In the genomic region with DNA sequence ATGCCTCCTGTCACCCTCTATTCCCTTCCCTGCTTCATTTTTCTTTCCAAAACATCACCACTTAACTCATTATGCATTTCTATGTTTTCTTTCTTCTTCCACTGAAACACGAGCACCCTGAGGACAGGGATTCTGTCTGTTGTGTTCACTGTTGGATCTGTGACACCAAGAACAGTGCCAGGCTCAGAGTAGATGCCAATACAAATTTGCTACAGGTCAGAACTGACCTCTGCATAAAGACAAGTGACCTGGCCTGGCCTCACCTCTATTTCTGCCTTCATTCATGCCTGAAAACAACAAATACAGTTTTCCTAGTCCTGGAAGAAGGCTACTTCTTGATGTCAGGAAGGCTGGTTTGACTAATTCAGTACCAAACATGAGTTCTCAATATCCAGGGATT, we compare ENCODE assay signal across 18 cellular contexts. TPM values are rescaled to one million over a fixed set of nuclear protein-coding genes. Genes with fewer than 3 reads are reported as not detected.
DNase-seq lines count a peak whose midpoint lies in the region; ATAC-seq and TF ChIP-seq lines count a peak whose summit lies in the region.
"Had no signal": no experiment of that assay in that cellular context is flagged by ENCODE, and none has a peak within 500 bp of the region (broad histone marks: within the 10 kb centered on the region; RNA-seq: fewer than 3 reads in every experiment).

No MANE protein-coding gene starts in this region.

- H3K9me3 Mint-ChIP-seq in HFFc6 (no peaks in the 10 kb centered on the region), nephron progenitor cell (no peaks in the 10 kb centered on the region), mesothelial cell of epicardium (no peaks in the 10 kb centered on the region)
- no peaks in the 10 kb centered on the region for H3K9me3 Mint-ChIP-seq in activated T-helper 17 cell treated with anti-CD3 and anti-CD28 coated beads, Interleukin-2, amount 50 U/mL, for 72 hours
- H3K9me3 Mint-ChIP-seq: CD4-positive, alpha-beta T cell; IgD-negative memory B cell had no signal

- intact Hi-C loops in esophagus squamous epithelium (cut with DNase I) = no loop called here

- H3K27ac Mint-ChIP-seq in HFFc6 = peak overlapping the region; percentile 8
- peak overlapping the region; percentile 34 for H3K27ac Mint-ChIP-seq in activated T-helper 17 cell treated with anti-CD3 and anti-CD28 coated beads, Interleukin-2, amount 50 U/mL, for 72 hours
- peak overlapping the region; percentile 0 for H3K27ac Mint-ChIP-seq in nephron progenitor cell
- no peak overlapping the region for H3K27ac Mint-ChIP-seq in mesothelial cell of epicardium
- H3K27ac Mint-ChIP-seq: CD4-positive, alpha-beta T cell; IgD-negative memory B cell had no signal

- H3K4me1 ChIP-seq in esophagus squamous epithelium = no peaks in the 10 kb centered on the region

- H3K36me3 Mint-ChIP-seq in HFFc6 (ENCODE audit: low read depth) (no peaks in the 10 kb centered on the region), nephron progenitor cell (ENCODE audit: low read depth) (no peaks in the 10 kb centered on the region), mesothelial cell of epicardium (no peaks in the 10 kb centered on the region)
- no peaks in the 10 kb centered on the region for H3K36me3 Mint-ChIP-seq in activated T-helper 17 cell treated with anti-CD3 and anti-CD28 coated beads, Interleukin-2, amount 50 U/mL, for 72 hours (ENCODE audit: low read depth)
- H3K36me3 Mint-ChIP-seq: IgD-negative memory B cell had no signal

- no peaks in the 10 kb centered on the region for H3K9me3 ChIP-seq in esophagus squamous epithelium
- H3K9me3 ChIP-seq: A549, HAP-1 had no signal

- no peaks in the 10 kb centered on the region; the same call in 1 of the 2 replicates for H3K27me3 Mint-ChIP-seq in HFFc6 (ENCODE audit: insufficient read depth)
- peaks cover 6% of the 10 kb centered on the region for H3K27me3 Mint-ChIP-seq in activated T-helper 17 cell treated with anti-CD3 and anti-CD28 coated beads, Interleukin-2, amount 50 U/mL, for 72 hours
- no peaks in the 10 kb centered on the region for H3K27me3 Mint-ChIP-seq in nephron progenitor cell (ENCODE audit: low read depth, poor library complexity)
- H3K27me3 Mint-ChIP-seq in mesothelial cell of epicardium (ENCODE audit: low read depth) = no peaks in the 10 kb centered on the region
- H3K27me3 Mint-ChIP-seq: CD4-positive, alpha-beta T cell had no signal

- no peaks in the 10 kb centered on the region for H3K36me3 ChIP-seq in esophagus squamous epithelium
- H3K36me3 ChIP-seq: HAP-1 had no signal

- H3K27ac ChIP-seq in esophagus squamous epithelium = no peak overlapping the region
- H3K27ac ChIP-seq: A549, C4-2B, HL-60 had no signal

- ATAC-seq in activated T-helper 17 cell treated with anti-CD3 and anti-CD28 coated beads, Interleukin-2, amount 50 U/mL, for 72 hours (replicated peaks) = no peak
- ATAC-seq: A549 had no signal

- 46 to 50% methylated on average over 1 of the region's 1 CpG for WGBS in esophagus squamous epithelium, 2 donors

- TF ChIP-seq CTCF in HFFc6 (IDR thresholded peaks at IDR 0.05) (no peak), nephron progenitor cell (IDR thresholded peaks at IDR 0.05) (no peak), esophagus squamous epithelium (IDR thresholded peaks at IDR 0.05) (no peak), mesothelial cell of epicardium (IDR thresholded peaks at IDR 0.05; ENCODE audit: unreplicated experiment) (no peak)

- peaks cover 0 to 57% (median 0%) of the 10 kb centered on the region in 4 donors for H3K27me3 ChIP-seq in esophagus squamous epithelium

- no peak overlapping the region for H3K4me3 Mint-ChIP-seq in HFFc6
- no peak overlapping the region for H3K4me3 Mint-ChIP-seq in activated T-helper 17 cell treated with anti-CD3 and anti-CD28 coated beads, Interleukin-2, amount 50 U/mL, for 72 hours
- no peak overlapping the region for H3K4me3 Mint-ChIP-seq in nephron progenitor cell
- H3K4me3 Mint-ChIP-seq in mesothelial cell of epicardium = no peak overlapping the region
- H3K4me3 Mint-ChIP-seq: CD4-positive, alpha-beta T cell; IgD-negative memory B cell had no signal

- H3K4me3 ChIP-seq in esophagus squamous epithelium = no peak overlapping the region
- H3K4me3 ChIP-seq: A549, HAP-1 had no signal

- TF ChIP-seq POLR2A in esophagus squamous epithelium (IDR thresholded peaks at IDR 0.05) = no peak

- DNase-seq in HFFc6 = no peak
- DNase-seq in nephron progenitor cell = no peak
- no peak for DNase-seq in esophagus squamous epithelium (lab: John Stamatoyannopoulos, UW)
- DNase-seq in iPS-NIHi11 (ENCODE audit: low spot score) = no peak
- DNase-seq in 8988T = no peak
- DNase-seq in mesothelial cell of epicardium (ENCODE audit: low spot score in 2 of 2, unreplicated experiment in 2 of 2) = no peak
- DNase-seq: AML-193; CD4-positive, alpha-beta T cell; DMS79 treated with DMSO at 0.1 percent for 48 hours; GF-D8; KBM-7 had no signal

- H3K4me1 Mint-ChIP-seq in HFFc6 (ENCODE audit: low read depth) (peaks cover 48% of the 10 kb centered on the region), nephron progenitor cell (peaks cover 17% of the 10 kb centered on the region), mesothelial cell of epicardium (peaks cover 10% of the 10 kb centered on the region)
- peaks cover 7% of the 10 kb centered on the region for H3K4me1 Mint-ChIP-seq in activated T-helper 17 cell treated with anti-CD3 and anti-CD28 coated beads, Interleukin-2, amount 50 U/mL, for 72 hours
- H3K4me1 Mint-ChIP-seq: IgD-negative memory B cell had no signal

RNA-seq across cellular contexts. Expression of a gene that starts 45.1 kb away (rescaled TPM):
- total RNA-seq in HFFc6 (2021; fragmentation: NEBNext Ultra II Directional; extraction: Animal tissue kit (Norgen Biotek cat#: 25700)) = under 1 TPM; 0.05 to 0.73 (median 0.30) TPM
- total RNA-seq in activated T-helper 17 cell treated with anti-CD3 and anti-CD28 coated beads, Interleukin-2, amount 50 U/mL, for 72 hours = under 1 TPM; 0.19 to 0.45 TPM
- total RNA-seq in esophagus squamous epithelium = 1 to 10 TPM in 2 of 4 donors, under 1 TPM in 2; 0.18 to 2.3 (median 0.92) TPM
- total RNA-seq in mesothelial cell of epicardium = 0.14 to 0.20 TPM (median 0.18 TPM) in 3 replicates
- total RNA-seq: H4 had no signal
